In the genomic region with DNA sequence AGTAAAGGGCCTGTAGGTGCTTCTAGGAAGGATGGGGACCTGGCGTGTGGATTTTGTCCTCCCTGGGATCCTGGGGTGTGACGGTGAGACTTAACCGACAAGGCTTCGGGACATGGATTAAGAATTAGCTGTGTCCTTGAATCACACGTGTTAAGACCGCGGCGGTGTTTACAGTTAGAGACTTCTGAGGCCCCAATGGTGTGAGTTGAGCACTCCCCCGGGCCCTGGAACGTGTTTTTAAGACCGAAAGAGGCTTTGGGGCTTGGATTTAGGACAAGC, we compare ENCODE assay signal across 8 cellular contexts. TPM values are rescaled to one million over a fixed set of nuclear protein-coding genes. Genes with fewer than 3 reads are reported as not detected.
A peak's percentile ranks its signal among the peaks of the same experiment; 100 is the strongest.
DNase-seq lines count a peak whose midpoint lies in the region; ATAC-seq and TF ChIP-seq lines count a peak whose summit lies in the region.

No MANE protein-coding gene starts in this region.

- H3K9me3 Mint-ChIP-seq in IgD-negative memory B cell: no peaks in the 10 kb centered on the region
- H3K9me3 Mint-ChIP-seq in dendritic cell treated with granulocyte-macrophage colony-stimulating factor and Interleukin-4, amounts not matched to agents 40 ng/mL and 50 ng/mL, for 4 days: no peaks in the 10 kb centered on the region
- H3K9me3 Mint-ChIP-seq in naive thymus-derived CD4-positive, alpha-beta T cell: peaks cover 0 to 2% (median 0%) of the 10 kb centered on the region in 11 donors

- peaks cover 3 to 16% (median 13%) of the 10 kb centered on the region in 3 donors for H3K4me1 Mint-ChIP-seq in IgD-negative memory B cell
- peaks cover 66% of the 10 kb centered on the region for H3K4me1 Mint-ChIP-seq in dendritic cell treated with granulocyte-macrophage colony-stimulating factor and Interleukin-4, amounts not matched to agents 40 ng/mL and 50 ng/mL, for 4 days (ENCODE audit: low read depth)
- peaks cover 22 to 38% (median 30%) of the 10 kb centered on the region in 7 donors for H3K4me1 Mint-ChIP-seq in naive thymus-derived CD4-positive, alpha-beta T cell

- peaks cover 5% of the 10 kb centered on the region for H3K4me1 ChIP-seq in BE2C
- H3K4me1 ChIP-seq in naive thymus-derived CD4-positive, alpha-beta T cell (ENCODE audit: control insufficient read depth in 2 of 2, insufficient read depth in 2 of 2, low read length in 2 of 2): peaks cover 6 to 22% of the 10 kb centered on the region in 2 donors

- peak overlapping the region; percentile 77 for H3K27ac ChIP-seq in naive thymus-derived CD4-positive, alpha-beta T cell (ENCODE audit: low read depth, low read length)

- intact Hi-C loops in dendritic cell treated with granulocyte-macrophage colony-stimulating factor and Interleukin-4, amounts not matched to agents 40 ng/mL and 50 ng/mL, for 4 days (cut with micrococcal nuclease): loop anchor here (5.0 kb wide), 1 partner anchor 122 kb away; no protein-coding TSS in a partner anchor
- intact Hi-C loops in naive thymus-derived CD4-positive, alpha-beta T cell (cut with micrococcal nuclease): loop anchor here (1.0 to 5.0 kb wide), 6 partner anchors 16 to 392 kb away; partner anchors contain the start of genes COLGALT1 (in 1 of the 2), HAUS8 (in 1 of the 2), MYO9B (in 1 of the 2) and PGLS (in 1 of the 2)

- H3K36me3 Mint-ChIP-seq in IgD-negative memory B cell: peaks cover 3% of the 10 kb centered on the region
- H3K36me3 Mint-ChIP-seq in dendritic cell treated with granulocyte-macrophage colony-stimulating factor and Interleukin-4, amounts not matched to agents 40 ng/mL and 50 ng/mL, for 4 days (ENCODE audit: low read depth): peaks cover 12% of the 10 kb centered on the region
- no peaks in the 10 kb centered on the region for H3K36me3 Mint-ChIP-seq in naive thymus-derived CD4-positive, alpha-beta T cell

- H3K27ac Mint-ChIP-seq in IgD-negative memory B cell: peak overlapping the region; percentile 32 to 96 (median 82)
- H3K27ac Mint-ChIP-seq in dendritic cell treated with granulocyte-macrophage colony-stimulating factor and Interleukin-4, amounts not matched to agents 40 ng/mL and 50 ng/mL, for 4 days: peak overlapping the region; percentile 92
- H3K27ac Mint-ChIP-seq in naive thymus-derived CD4-positive, alpha-beta T cell: peak overlapping the region; percentile 59 to 98 (median 93)

- H3K27me3 Mint-ChIP-seq in IgD-negative memory B cell: no peaks in the 10 kb centered on the region
- peaks cover 6% of the 10 kb centered on the region for H3K27me3 Mint-ChIP-seq in dendritic cell treated with granulocyte-macrophage colony-stimulating factor and Interleukin-4, amounts not matched to agents 40 ng/mL and 50 ng/mL, for 4 days
- H3K27me3 Mint-ChIP-seq in naive thymus-derived CD4-positive, alpha-beta T cell: peaks cover 0 to 22% (median 0%) of the 10 kb centered on the region in 5 donors

- H3K4me3 Mint-ChIP-seq in IgD-negative memory B cell: peak overlapping the region; percentile 79 to 98 (median 97)
- peak overlapping the region; percentile 88 for H3K4me3 Mint-ChIP-seq in dendritic cell treated with granulocyte-macrophage colony-stimulating factor and Interleukin-4, amounts not matched to agents 40 ng/mL and 50 ng/mL, for 4 days
- peak overlapping the region; percentile 92 to 100 (median 96) for H3K4me3 Mint-ChIP-seq in naive thymus-derived CD4-positive, alpha-beta T cell

- no peaks in the 10 kb centered on the region for H3K36me3 ChIP-seq in BE2C
- H3K36me3 ChIP-seq in naive thymus-derived CD4-positive, alpha-beta T cell (ENCODE audit: control insufficient read depth in 2 of 3, insufficient read depth in 3 of 3, low read length in 3 of 3): no peaks in the 10 kb centered on the region

- no peaks in the 10 kb centered on the region for H3K27me3 ChIP-seq in BE2C
- H3K27me3 ChIP-seq in naive thymus-derived CD4-positive, alpha-beta T cell (ENCODE audit: control insufficient read depth in 2 of 2, insufficient read depth in 2 of 2, low read length in 2 of 2): no peaks in the 10 kb centered on the region

- no peak for ATAC-seq in naive thymus-derived CD4-positive, alpha-beta T cell

- no peak for TF ChIP-seq CTCF in BE2C (IDR thresholded peaks at IDR 0.05; ENCODE audit: low read depth, low read length)

- CTCF ChIA-PET in naive thymus-derived CD4-positive, alpha-beta T cell (lab: Charles Lee): interaction anchor here (0.9 to 2.3 kb wide), 2 partner anchors 28 to 75 kb away, joined by 3 to 6 read pairs; partner anchors contain the start of gene CCDC194

- POLR2A ChIA-PET in naive thymus-derived CD4-positive, alpha-beta T cell (lab: Charles Lee): interaction anchor here (0.5 to 1.1 kb wide), 3 partner anchors 50 to 243 kb away, joined by 3 read pairs; partner anchors contain the start of genes CCDC194 and OCEL1

- H3K9me3 ChIP-seq in BE2C: no peaks in the 10 kb centered on the region
- H3K9me3 ChIP-seq in naive thymus-derived CD4-positive, alpha-beta T cell (ENCODE audit: control insufficient read depth in 2 of 3, low read length in 3 of 3): no peaks in the 10 kb centered on the region

- H3K4me3 ChIP-seq in BE2C (ENCODE audit: low read depth, low read length): peak overlapping the region; percentile 65
- peak overlapping the region; percentile 96 for H3K4me3 ChIP-seq in naive thymus-derived CD4-positive, alpha-beta T cell (ENCODE audit: low read length)

- no peak for DNase-seq in BE2C
- DNase-seq in naive thymus-derived CD4-positive, alpha-beta T cell: peak in 1 of 9 donors; percentile 25
- no peak for DNase-seq in germinal center (ENCODE audit: low spot score)
- DNase-seq in stimulated activated naive CD4-positive, alpha-beta T cell treated with Interleukin-2 at 50 U/mL for 16 hours (lab: John Stamatoyannopoulos, UW): no peak
- DNase-seq in SHP77 treated with DMSO at 0.1 percent for 48 hours (lab: John Stamatoyannopoulos, UW): no peak
- DNase-seq in SKM-1 treated with dmso at 0.1 percent for 144 hours (lab: John Stamatoyannopoulos, UW; ENCODE audit: unreplicated experiment): no peak

RNA-seq across cellular contexts. Expression of gene SLC27A1, which starts 1.3 kb away (rescaled TPM):
- polyA plus RNA-seq in BE2C (2012; ENCODE audit: insufficient read depth, insufficient read length, low read depth): 4.7 TPM
- polyA plus RNA-seq in IgD-negative memory B cell: 4.5 TPM
- 10 to 100 TPM in 4 of 5 experiments, 1 to 10 TPM in 1; 3.1 to 15.1 (median 11.0) TPM for total RNA-seq in naive thymus-derived CD4-positive, alpha-beta T cell
- polyA plus RNA-seq in naive thymus-derived CD4-positive, alpha-beta T cell: 1 to 10 TPM; 5.0 to 8.2 TPM

RNA-seq across cellular contexts. Expression of gene NXNL1, which starts 8.3 kb away (rescaled TPM):
- polyA plus RNA-seq in BE2C (2012; ENCODE audit: insufficient read depth, insufficient read length, low read depth): not detected
- not detected for polyA plus RNA-seq in IgD-negative memory B cell
- not detected for total RNA-seq in naive thymus-derived CD4-positive, alpha-beta T cell
- not detected for polyA plus RNA-seq in naive thymus-derived CD4-positive, alpha-beta T cell

RNA-seq across cellular contexts. Expression of gene TMEM221, which starts 20.6 kb away (rescaled TPM):
- not detected for polyA plus RNA-seq in BE2C (2012; ENCODE audit: insufficient read depth, insufficient read length, low read depth)
- not detected for polyA plus RNA-seq in IgD-negative memory B cell
- total RNA-seq in naive thymus-derived CD4-positive, alpha-beta T cell: not detected
- not detected for polyA plus RNA-seq in naive thymus-derived CD4-positive, alpha-beta T cell

RNA-seq across cellular contexts. Expression of gene PGLS, which starts 42.4 kb away (rescaled TPM):
- polyA plus RNA-seq in BE2C (2012; ENCODE audit: insufficient read depth, insufficient read length, low read depth): 9.4 TPM
- polyA plus RNA-seq in IgD-negative memory B cell: 106 TPM
- total RNA-seq in naive thymus-derived CD4-positive, alpha-beta T cell: 10 to 100 TPM; 53.3 to 83.3 (median 74.1) TPM
- 10 to 100 TPM; 67.0 to 77.1 TPM for polyA plus RNA-seq in naive thymus-derived CD4-positive, alpha-beta T cell

RNA-seq across cellular contexts. Expression of gene MVB12A, which starts 49.2 kb away (rescaled TPM):
- polyA plus RNA-seq in BE2C (2012; ENCODE audit: insufficient read depth, insufficient read length, low read depth): 208 TPM
- 22.2 TPM for polyA plus RNA-seq in IgD-negative memory B cell
- 10 to 100 TPM; 19.5 to 45.1 (median 33.3) TPM for total RNA-seq in naive thymus-derived CD4-positive, alpha-beta T cell
- polyA plus RNA-seq in naive thymus-derived CD4-positive, alpha-beta T cell: 10 to 100 TPM; 26.8 to 31.3 TPM
